ENCODE assay signal across 14 cellular contexts in the genomic region with DNA sequence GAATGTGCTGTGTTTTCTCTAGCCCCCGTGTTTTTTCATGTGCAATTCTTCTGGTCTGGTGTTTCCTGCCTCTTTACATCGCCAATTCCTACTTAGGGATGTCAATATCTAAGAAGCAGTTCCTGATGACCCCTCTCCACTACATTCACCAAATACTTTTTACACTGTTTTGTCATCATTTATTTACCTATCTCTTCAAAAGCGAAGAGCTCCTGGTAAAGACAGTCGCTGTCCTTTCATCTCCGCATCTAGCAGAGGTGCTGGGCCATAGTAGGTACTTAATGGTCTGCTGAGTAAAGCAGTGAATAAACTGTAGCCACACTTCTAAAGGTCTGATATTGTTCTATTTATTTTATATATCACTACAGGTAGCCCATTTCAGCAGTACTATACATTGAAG. TPM values are rescaled to one million over a fixed set of nuclear protein-coding genes. Genes with fewer than 3 reads are reported as not detected.
DNase-seq lines count a peak whose midpoint lies in the region; ATAC-seq, FAIRE-seq and TF ChIP-seq lines count a peak whose summit lies in the region.
"Had no signal": no experiment of that assay in that cellular context is flagged by ENCODE, and none has a peak within 500 bp of the region (broad histone marks: within the 10 kb centered on the region; RNA-seq: fewer than 3 reads in every experiment).

No MANE protein-coding gene starts in this region.

- ATAC-seq in memory B cell (ENCODE audit: low read depth) = no peak
- ATAC-seq in stimulated activated memory B cell treated with anti-CD40 and anti-IgM and Interleukin-4, amounts not matched to agents 10 μg/mL and 1 μg/mL and 100 μg/mL, for 72 hours = no peak
- ATAC-seq in body of pancreas = no peak
- ATAC-seq: CD8-positive, alpha-beta T cell had no signal

- H3K36me3 Mint-ChIP-seq in memory B cell = peaks cover 14% of the 10 kb centered on the region
- peaks cover 42% of the 10 kb centered on the region for H3K36me3 Mint-ChIP-seq in stimulated activated memory B cell treated with anti-CD40 and anti-IgM and Interleukin-4, amounts not matched to agents 10 μg/mL and 1 μg/mL and 100 μg/mL, for 72 hours

- 93 to 95% methylated on average over 5 of the region's 5 CpGs for WGBS in body of pancreas, 2 donors

- intact Hi-C loops in body of pancreas (cut with DNase I) = no loop called here

- peak overlapping the region; percentile 5 for H3K27ac Mint-ChIP-seq in memory B cell
- H3K27ac Mint-ChIP-seq in stimulated activated memory B cell treated with anti-CD40 and anti-IgM and Interleukin-4, amounts not matched to agents 10 μg/mL and 1 μg/mL and 100 μg/mL, for 72 hours = peak overlapping the region; percentile 13
- H3K27ac Mint-ChIP-seq: B cell; CD8-positive, alpha-beta T cell; H9 had no signal

- no peaks in the 10 kb centered on the region for H3K27me3 Mint-ChIP-seq in memory B cell
- H3K27me3 Mint-ChIP-seq in stimulated activated memory B cell treated with anti-CD40 and anti-IgM and Interleukin-4, amounts not matched to agents 10 μg/mL and 1 μg/mL and 100 μg/mL, for 72 hours = no peaks in the 10 kb centered on the region
- H3K27me3 Mint-ChIP-seq: B cell had no signal

- no peaks in the 10 kb centered on the region for H3K9me3 Mint-ChIP-seq in memory B cell
- no peaks in the 10 kb centered on the region for H3K9me3 Mint-ChIP-seq in stimulated activated memory B cell treated with anti-CD40 and anti-IgM and Interleukin-4, amounts not matched to agents 10 μg/mL and 1 μg/mL and 100 μg/mL, for 72 hours
- H3K9me3 Mint-ChIP-seq: CD8-positive, alpha-beta T cell; H9 had no signal

- no peak overlapping the region for H3K4me3 Mint-ChIP-seq in memory B cell
- H3K4me3 Mint-ChIP-seq in stimulated activated memory B cell treated with anti-CD40 and anti-IgM and Interleukin-4, amounts not matched to agents 10 μg/mL and 1 μg/mL and 100 μg/mL, for 72 hours = no peak overlapping the region
- H3K4me3 Mint-ChIP-seq: B cell; CD8-positive, alpha-beta T cell; H9 had no signal

- no peaks in the 10 kb centered on the region for H3K36me3 ChIP-seq in body of pancreas (replicated peaks in 1 of 2; ENCODE audit: insufficient read depth in 1 of 2, low read depth in 2 of 2)

- H3K27ac ChIP-seq in body of pancreas = no peak overlapping the region
- H3K27ac ChIP-seq: BLaER1 treated with 17β-estradiol and CSF1 and Interleukin-3, amounts not matched to agents 10 nM and 100 nM had no signal

- H3K9me3 ChIP-seq in body of pancreas = no peaks in the 10 kb centered on the region
- H3K9me3 ChIP-seq: BLaER1 treated with 17β-estradiol and CSF1 and Interleukin-3, amounts not matched to agents 10 nM and 100 nM had no signal

- FAIRE-seq in D721Med (lab: Jason Lieb, UNC) = peak; percentile 21

- H3K4me1 ChIP-seq in body of pancreas = peaks cover 3% of the 10 kb centered on the region

- TF ChIP-seq POLR2A in body of pancreas (IDR thresholded peaks at IDR 0.05) = no peak

- no peak overlapping the region for H3K4me3 ChIP-seq in body of pancreas
- H3K4me3 ChIP-seq: BLaER1 treated with 17β-estradiol and CSF1 and Interleukin-3, amounts not matched to agents 10 nM and 100 nM had no signal

- DNase-seq in D721Med (ENCODE audit: insufficient read length, low spot score) (no peak), DMS53 treated with DMSO at 0.1 percent for 48 hours (lab: John Stamatoyannopoulos, UW; ENCODE audit: unreplicated experiment) (peak; percentile 19), memory B cell (ENCODE audit: low spot score in 2 of 2) (no peak), body of pancreas (no peak), NCI-H524 (lab: John Stamatoyannopoulos, UW) (no peak)
- DNase-seq: CD8-positive, alpha-beta T cell; COR-L47; DMS79 treated with DMSO at 0.1 percent for 48 hours; GF-D8; GOT3; H9 had no signal

- no peaks in the 10 kb centered on the region for H3K27me3 ChIP-seq in body of pancreas
- H3K27me3 ChIP-seq: BLaER1 treated with 17β-estradiol and CSF1 and Interleukin-3, amounts not matched to agents 10 nM and 100 nM had no signal

- H3K4me1 Mint-ChIP-seq in memory B cell = peaks cover 4% of the 10 kb centered on the region
- H3K4me1 Mint-ChIP-seq in stimulated activated memory B cell treated with anti-CD40 and anti-IgM and Interleukin-4, amounts not matched to agents 10 μg/mL and 1 μg/mL and 100 μg/mL, for 72 hours = peaks cover 5% of the 10 kb centered on the region

- TF ChIP-seq CTCF in D721Med (IDR thresholded peaks at IDR 0.05; ENCODE audit: insufficient read depth, missing control alignments) = no peak
- no peak for TF ChIP-seq CTCF in body of pancreas (IDR thresholded peaks at IDR 0.05)

RNA-seq across cellular contexts. Expression of a gene that starts 43.0 kb away (rescaled TPM):
- 10 to 100 TPM; 16.5 to 21.0 TPM for total RNA-seq in body of pancreas
